11 cellular contexts compared by ENCODE assay signal in the genomic region with DNA sequence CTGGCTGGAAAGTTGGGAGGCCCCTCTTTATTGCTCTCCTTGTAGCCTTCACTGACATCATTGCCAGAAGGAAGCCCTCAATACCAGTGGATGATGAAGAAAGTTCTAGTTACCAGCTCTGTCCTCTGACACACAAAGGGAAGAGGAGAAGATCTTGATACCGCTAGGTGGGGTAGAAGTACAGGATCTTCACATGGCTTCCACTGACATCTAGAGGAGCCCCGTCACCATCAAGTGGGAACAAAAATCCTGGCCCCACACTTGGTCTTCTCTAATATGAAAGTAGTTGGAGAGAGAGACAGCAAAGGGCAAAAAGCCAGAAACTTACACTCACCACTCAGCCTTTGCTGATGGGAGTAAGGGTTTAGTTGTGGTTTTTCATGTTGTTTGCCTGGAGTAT. TPM values are rescaled to one million over a fixed set of nuclear protein-coding genes. Genes with fewer than 3 reads are reported as not detected.
DNase-seq lines count a peak whose midpoint lies in the region; TF ChIP-seq lines count a peak whose summit lies in the region.
"Had no signal": no experiment of that assay in that cellular context is flagged by ENCODE, and none has a peak within 500 bp of the region (broad histone marks: within the 10 kb centered on the region; RNA-seq: fewer than 3 reads in every experiment).

No MANE protein-coding gene starts in this region.

- intact Hi-C loops in ascending aorta (cut with DNase I) = no loop called here
- intact Hi-C loops in posterior vena cava (cut with DNase I) = no loop called here

- in situ Hi-C loops in GM23248 (cut with MboI) = no loop called here

- H3K9ac ChIP-seq in GM23248 = no peak overlapping the region

- H3K4me1 ChIP-seq in GM23248 (ENCODE audit: insufficient read depth) (no peaks in the 10 kb centered on the region), SJCRH30 (peaks cover 12% of the 10 kb centered on the region), ascending aorta (no peaks in the 10 kb centered on the region)
- H3K4me1 ChIP-seq: tibial nerve had no signal

- CTCF ChIA-PET in AG04450 (lab: Charles Lee) = interaction anchor here (0.6 to 1.2 kb wide), 3 partner anchors 10 to 463 kb away, joined by 3 read pairs; no protein-coding TSS in a partner anchor

- H3K9me2 ChIP-seq in GM23248 (ENCODE audit: insufficient read depth) = no peaks in the 10 kb centered on the region

- no peaks in the 10 kb centered on the region for H3K36me3 Mint-ChIP-seq in progenitor cell of endocrine pancreas (ENCODE audit: insufficient read depth)

- no peak overlapping the region for H3K4me3 Mint-ChIP-seq in progenitor cell of endocrine pancreas (ENCODE audit: low read depth)

- 14 to 23% methylated on average over 2 of the region's 2 CpGs for WGBS in GM23248 (ENCODE audit: low coverage in 1 of 2, low lambda C conversion rate in 2 of 2, missing lambda C conversion rate in 2 of 2), 2 experiments

- POLR2A ChIA-PET in AG04450 (lab: Yijun Ruan, JAX) = no interaction called here

- H3K9me3 Mint-ChIP-seq in progenitor cell of endocrine pancreas (ENCODE audit: low read depth) = peaks cover 3% of the 10 kb centered on the region

- no peaks in the 10 kb centered on the region for H3F3A ChIP-seq in GM23248 (ENCODE audit: insufficient read depth)

- H3K27me3 Mint-ChIP-seq in progenitor cell of endocrine pancreas = no peaks in the 10 kb centered on the region

- H3K4me3 ChIP-seq in AG04450 (ENCODE audit: low read depth, low read length) (no peak overlapping the region), GM23248 (no peak overlapping the region), SJCRH30 (no peak overlapping the region), ascending aorta (no peak overlapping the region)
- H3K4me3 ChIP-seq: tibial nerve had no signal

- no peaks in the 10 kb centered on the region for H3K9me3 ChIP-seq in AG04450 (ENCODE audit: control insufficient read depth, insufficient read depth, low read length)
- H3K9me3 ChIP-seq in GM23248 (ENCODE audit: low read depth) = no peaks in the 10 kb centered on the region
- no peaks in the 10 kb centered on the region for H3K9me3 ChIP-seq in SJCRH30 (replicated peaks)
- H3K9me3 ChIP-seq in ascending aorta = no peaks in the 10 kb centered on the region
- H3K9me3 ChIP-seq: tibial nerve had no signal

- H3K27ac Mint-ChIP-seq in progenitor cell of endocrine pancreas = no peak overlapping the region

- TF ChIP-seq CTCF in AG04450 (IDR thresholded peaks at IDR 0.05; ENCODE audit: low read depth, low read length) (peak; percentile 50), ascending aorta (IDR thresholded peaks at IDR 0.05) (no peak), progenitor cell of endocrine pancreas (IDR thresholded peaks at IDR 0.05; ENCODE audit: unreplicated experiment) (no peak)

- H3K27me3 ChIP-seq in AG04450 (ENCODE audit: control insufficient read depth, insufficient read depth, low read length) = no peaks in the 10 kb centered on the region
- H3K27me3 ChIP-seq in GM23248 (replicated peaks; ENCODE audit: insufficient read depth) = no peaks in the 10 kb centered on the region
- no peaks in the 10 kb centered on the region for H3K27me3 ChIP-seq in SJCRH30
- no peaks in the 10 kb centered on the region for H3K27me3 ChIP-seq in ascending aorta
- H3K27me3 ChIP-seq: tibial nerve had no signal

- H4K20me1 ChIP-seq in GM23248 (ENCODE audit: insufficient read depth) = no peaks in the 10 kb centered on the region

- H3K36me3 ChIP-seq in GM23248 (ENCODE audit: low read depth) (no peaks in the 10 kb centered on the region), SJCRH30 (no peaks in the 10 kb centered on the region), ascending aorta (no peaks in the 10 kb centered on the region)
- H3K36me3 ChIP-seq: tibial nerve had no signal

- no peaks in the 10 kb centered on the region for H3K79me2 ChIP-seq in GM23248 (ENCODE audit: insufficient read depth)

- H3K4me1 Mint-ChIP-seq in progenitor cell of endocrine pancreas (ENCODE audit: low read depth) = peaks cover 5% of the 10 kb centered on the region

- no peak for DNase-seq in AG04450 (ENCODE audit: low read depth, low spot score)
- DNase-seq in GM23248 = peak; percentile 48
- peak in 1 of 2 experiments; percentile 26 for DNase-seq in SJCRH30
- peak; percentile 10 for DNase-seq in foreskin melanocyte
- DNase-seq in ascending aorta (ENCODE audit: low spot score in 2 of 2) = no peak
- DNase-seq in posterior vena cava (ENCODE audit: low spot score) = no peak
- no peak for DNase-seq in NOMO-1 (lab: John Stamatoyannopoulos, UW; ENCODE audit: unreplicated experiment in 2 of 2)
- DNase-seq in progenitor cell of endocrine pancreas (ENCODE audit: low spot score, unreplicated experiment) = no peak
- DNase-seq: NCI-H774; stimulated activated CD4-positive, alpha-beta T cell treated with anti-CD3 and anti-CD28 coated beads, Interleukin-4, amount 100 ng/mL, for 24 hours had no signal

- no peak overlapping the region for H3K4me2 ChIP-seq in GM23248 (ENCODE audit: unreplicated experiment)

- H2AFZ ChIP-seq in GM23248 = no peak overlapping the region

- H3K27ac ChIP-seq in AG04450 (ENCODE audit: low read depth, low read length) (no peak overlapping the region), GM23248 (no peak overlapping the region), SJCRH30 (peak overlapping the region; percentile 23), ascending aorta (no peak overlapping the region)
- H3K27ac ChIP-seq: tibial nerve had no signal

RNA-seq across cellular contexts. Expression of a gene that starts 12.4 kb away (rescaled TPM):
- polyA plus RNA-seq in AG04450 (2011; rRNA removed) (0.36 and 0.43 TPM in 2 replicates), GM23248 (2016; fragmentation: Nextera tagmentation; extraction: Ambion mirVana) (not detected in 2 replicates)
- 0.23 and 0.30 TPM in 2 replicates for polyA minus RNA-seq in AG04450 (2011; rRNA and poly(A)+ RNA removed)
- total RNA-seq in GM23248 (2014; rRNA removed; shearing (Covaris generic)) = not detected in 2 replicates
- total RNA-seq in SJCRH30 (2014; rRNA removed; shearing (Covaris generic)) = 0.24 and 0.28 TPM in 2 replicates
- total RNA-seq in ascending aorta (1.2 TPM), posterior vena cava (10 to 100 TPM in 1 of 2 donors, under 1 TPM in 1; 0.42 to 22.3 TPM), progenitor cell of endocrine pancreas (0.12 and 0.13 TPM in 2 replicates)

Comparison
In these comparisons a context has a peak if more than half of its experiments do, and no peak if none do; other contexts are left out.
1. DNase-seq: peak in GM23248 (single experiment) and foreskin melanocyte (single experiment); none in AG04450 (single experiment), ascending aorta (0 of 2), posterior vena cava (single experiment), NOMO-1 (0 of 2) and progenitor cell of endocrine pancreas (single experiment).